1 cellular context compared by ENCODE assay signal in the genomic region with DNA sequence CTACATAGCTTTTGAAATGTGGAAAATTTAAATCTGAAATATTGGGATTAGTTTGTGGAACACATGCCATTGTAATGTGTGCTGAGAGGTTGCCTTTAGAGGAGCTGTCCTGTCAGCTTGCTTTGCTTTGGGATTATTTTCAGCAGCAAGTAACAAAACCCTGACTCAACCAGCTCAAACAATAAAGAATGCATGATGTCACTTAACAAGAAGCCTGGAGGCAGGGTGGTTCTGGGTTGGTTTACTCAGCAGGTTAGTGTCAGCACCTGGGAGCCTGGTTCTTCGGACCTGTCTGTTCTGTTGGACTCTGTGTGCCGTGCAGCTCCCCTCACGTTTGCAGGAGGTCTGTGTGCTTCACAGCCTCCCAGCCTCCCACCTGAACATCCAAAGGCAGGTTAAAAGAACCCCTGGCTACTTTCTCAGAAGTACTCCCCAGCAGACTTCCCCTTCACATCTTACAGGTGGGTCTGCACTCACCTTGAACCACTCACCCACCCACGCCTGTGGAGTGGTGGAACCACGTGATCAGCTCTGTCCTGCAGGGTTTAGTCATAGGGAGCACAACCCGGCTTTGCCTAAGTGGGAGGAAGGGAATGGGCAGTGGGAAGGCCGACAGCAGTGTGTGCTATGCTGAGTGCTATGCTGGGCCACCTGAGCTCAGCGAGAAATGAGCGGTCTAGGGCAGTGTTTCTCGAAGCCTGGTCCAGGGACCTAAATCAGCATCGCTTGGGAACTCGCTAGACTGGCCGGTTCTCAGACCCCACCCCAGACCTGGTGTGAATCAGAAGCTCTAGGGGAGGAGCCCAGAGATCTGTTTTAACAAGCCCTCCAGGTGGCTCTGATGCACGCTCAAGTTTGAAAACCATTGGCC.
TF ChIP-seq lines count a peak whose summit lies in the region.

No MANE protein-coding gene starts in this region.

TF ChIP-seq in HEK293, 187 proteins besides CTCF, POLR2A, EP300 and RAD21 (continued from another document):
- TF ChIP-seq, protein P1, sequence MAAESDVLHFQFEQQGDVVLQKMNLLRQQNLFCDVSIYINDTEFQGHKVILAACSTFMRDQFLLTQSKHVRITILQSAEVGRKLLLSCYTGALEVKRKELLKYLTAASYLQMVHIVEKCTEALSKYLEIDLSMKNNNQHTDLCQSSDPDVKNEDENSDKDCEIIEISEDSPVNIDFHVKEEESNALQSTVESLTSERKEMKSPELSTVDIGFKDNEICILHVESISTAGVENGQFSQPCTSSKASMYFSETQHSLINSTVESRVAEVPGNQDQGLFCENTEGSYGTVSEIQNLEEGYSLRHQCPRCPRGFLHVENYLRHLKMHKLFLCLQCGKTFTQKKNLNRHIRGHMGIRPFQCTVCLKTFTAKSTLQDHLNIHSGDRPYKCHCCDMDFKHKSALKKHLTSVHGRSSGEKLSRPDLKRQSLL (tag by site-specific recombination; IDR thresholded peaks at IDR 0.05), result no peak
- TF ChIP-seq ZNF561 (tag by site-specific recombination; IDR thresholded peaks at IDR 0.05; ENCODE audit: borderline replicate concordance), result no peak
- no peak for TF ChIP-seq ZNF184 (tag by site-specific recombination; IDR thresholded peaks at IDR 0.05)
- no peak for TF ChIP-seq ZNF623 (tag by site-specific recombination; IDR thresholded peaks at IDR 0.05)
- TF ChIP-seq, protein P2, sequence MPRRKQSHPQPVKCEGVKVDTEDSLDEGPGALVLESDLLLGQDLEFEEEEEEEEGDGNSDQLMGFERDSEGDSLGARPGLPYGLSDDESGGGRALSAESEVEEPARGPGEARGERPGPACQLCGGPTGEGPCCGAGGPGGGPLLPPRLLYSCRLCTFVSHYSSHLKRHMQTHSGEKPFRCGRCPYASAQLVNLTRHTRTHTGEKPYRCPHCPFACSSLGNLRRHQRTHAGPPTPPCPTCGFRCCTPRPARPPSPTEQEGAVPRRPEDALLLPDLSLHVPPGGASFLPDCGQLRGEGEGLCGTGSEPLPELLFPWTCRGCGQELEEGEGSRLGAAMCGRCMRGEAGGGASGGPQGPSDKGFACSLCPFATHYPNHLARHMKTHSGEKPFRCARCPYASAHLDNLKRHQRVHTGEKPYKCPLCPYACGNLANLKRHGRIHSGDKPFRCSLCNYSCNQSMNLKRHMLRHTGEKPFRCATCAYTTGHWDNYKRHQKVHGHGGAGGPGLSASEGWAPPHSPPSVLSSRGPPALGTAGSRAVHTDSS (tag by site-specific recombination; IDR thresholded peaks at IDR 0.05), result no peak
- peak; percentile 66; the same call in 1 of the 2 replicates for TF ChIP-seq ZNF10 (tag by site-specific recombination; IDR thresholded peaks at IDR 0.05)
- no peak for TF ChIP-seq ZNF146 (tag by site-specific recombination; IDR thresholded peaks at IDR 0.05)
